ENCODE assay signal across 10 cellular contexts in the genomic region with DNA sequence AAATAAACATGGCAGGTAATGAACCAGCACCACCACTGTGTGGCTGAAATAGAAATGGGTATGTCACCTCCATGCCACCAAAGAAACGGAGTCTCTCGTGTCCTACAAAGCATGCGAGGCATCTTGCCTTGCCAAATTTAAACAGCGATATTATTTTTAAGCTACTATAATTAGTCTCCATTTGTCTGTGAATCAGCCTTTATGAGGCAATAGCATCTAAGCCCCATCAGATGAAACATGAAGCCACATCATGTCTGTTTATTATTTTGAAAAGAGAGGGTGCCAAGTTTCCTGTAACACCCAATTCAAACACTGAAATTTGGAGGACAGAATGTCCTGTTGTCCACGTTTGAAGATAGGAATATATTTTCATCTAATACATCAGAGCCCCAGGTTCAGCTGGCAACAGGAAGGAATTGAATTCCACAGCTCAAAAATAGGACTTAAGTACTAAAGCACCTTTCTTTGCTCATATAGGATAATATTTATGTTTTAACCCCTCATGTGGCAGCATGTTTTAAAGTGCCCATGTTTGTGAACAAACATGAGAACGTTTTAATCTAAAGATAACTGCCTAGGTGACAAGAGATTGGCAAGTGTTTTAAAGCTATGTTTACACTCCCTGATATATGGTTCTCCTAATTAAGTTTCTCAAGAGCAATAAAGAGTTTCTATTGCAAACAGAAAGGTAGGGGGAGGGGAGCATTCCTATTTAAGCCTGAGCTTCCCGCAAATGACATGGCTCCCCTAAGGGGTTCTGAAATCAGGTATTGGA.
DNase-seq lines count a peak whose midpoint lies in the region; ATAC-seq, FAIRE-seq and TF ChIP-seq lines count a peak whose summit lies in the region.
"Had no signal": no experiment of that assay in that cellular context is flagged by ENCODE, and none has a peak within 500 bp of the region (broad histone marks: within the 10 kb centered on the region; RNA-seq: fewer than 3 reads in every experiment).

No MANE protein-coding gene starts in this region.

- H3K4me1 ChIP-seq in astrocyte (ENCODE audit: insufficient read depth, low read length) (no peaks in the 10 kb centered on the region), small intestine (ENCODE audit: control insufficient read depth in 2 of 2, insufficient read depth in 1 of 2, low read depth in 1 of 2, low read length in 1 of 2) (peaks cover 10 to 11% of the 10 kb centered on the region in 2 donors)

- intact Hi-C loops in left ventricle myocardium superior (cut with micrococcal nuclease) (no loop called here), posterior vena cava (cut with DNase I) (no loop called here)

- no peaks in the 10 kb centered on the region for H3K36me3 ChIP-seq in astrocyte (ENCODE audit: insufficient read depth, low read length)
- H3K36me3 ChIP-seq in small intestine (ENCODE audit: control insufficient read depth in 2 of 2, insufficient read depth in 2 of 2, low read length in 2 of 2), result no peaks in the 10 kb centered on the region

- H3K27me3 ChIP-seq in astrocyte (ENCODE audit: insufficient read depth, low read length), result no peaks in the 10 kb centered on the region
- no peaks in the 10 kb centered on the region for H3K27me3 ChIP-seq in small intestine (ENCODE audit: control insufficient read depth in 2 of 2, insufficient read depth in 2 of 2, low read length in 2 of 2)

- no peaks in the 10 kb centered on the region for H3K27me3 Mint-ChIP-seq in astrocyte (ENCODE audit: low read depth, unreplicated experiment)

- no peaks in the 10 kb centered on the region for H3K36me3 Mint-ChIP-seq in astrocyte (ENCODE audit: low read depth, unreplicated experiment)

- H3K27ac ChIP-seq in astrocyte (ENCODE audit: low read depth, low read length) (no peak overlapping the region), small intestine (ENCODE audit: low read depth in 1 of 2, low read length in 1 of 2) (peak overlapping the region in 1 of 2 donors; percentile 90)

- H3K79me2 ChIP-seq in astrocyte (ENCODE audit: insufficient read depth, low read length), result no peaks in the 10 kb centered on the region

- ATAC-seq in left ventricle myocardium superior (peak; percentile 78), GM18517 (IDR thresholded peaks at IDR 0.05; ENCODE audit: unreplicated experiment) (no peak)

- WGBS in small intestine, 3 donors, result 7 to 27% (median 19%) methylated on average over 7 of the region's 7 CpGs

- H3K9me3 ChIP-seq in astrocyte (ENCODE audit: insufficient read depth, low read depth, low read length) (no peaks in the 10 kb centered on the region), small intestine (ENCODE audit: control insufficient read depth, low read depth) (no peaks in the 10 kb centered on the region)

- H2AFZ ChIP-seq in astrocyte (ENCODE audit: low read depth, low read length), result no peak overlapping the region

- H3K27ac Mint-ChIP-seq in astrocyte (ENCODE audit: unreplicated experiment), result peak overlapping the region; percentile 19

- H3K9ac ChIP-seq in astrocyte (ENCODE audit: low read length), result no peak overlapping the region

- POLR2A ChIA-PET in HEK293T (lab: Yijun Ruan, JAX), result no interaction called here

- CTCF ChIA-PET in HEK293T (lab: Yijun Ruan, JAX), result no interaction called here

- H3K4me3 ChIP-seq in astrocyte (ENCODE audit: insufficient read depth, low read depth, low read length) (no peak overlapping the region), small intestine (ENCODE audit: low read depth in 1 of 2, low read length in 2 of 2) (no peak overlapping the region)

- no peak overlapping the region for H3K4me2 ChIP-seq in astrocyte (ENCODE audit: low read length)

- H3K9me3 Mint-ChIP-seq in astrocyte (ENCODE audit: unreplicated experiment), result peaks cover 1% of the 10 kb centered on the region

- TF ChIP-seq CTCF in astrocyte (IDR thresholded peaks at IDR 0.05; ENCODE audit: insufficient read depth, low read depth, low read length), result no peak

- DNase-seq in HEK293T (ENCODE audit: extremely low spot score) (no peak), astrocyte (ENCODE audit: low read depth) (peak; percentile 56), left ventricle myocardium superior (no peak), small intestine (peak; percentile 70), posterior vena cava (ENCODE audit: low spot score) (no peak), GOT3 (lab: John Stamatoyannopoulos, UW) (no peak), mesenteric fat pad (ENCODE audit: low spot score) (no peak)
- DNase-seq: activated effector memory CD4-positive, alpha-beta T cell treated with anti-CD3 and anti-CD28 coated beads, Interleukin-2, amount 50 U/mL, for 16 hours had no signal

- no peak for FAIRE-seq in astrocyte (lab: Jason Lieb, UNC)
- FAIRE-seq in small intestine (lab: Jason Lieb, UNC), result no peak
- FAIRE-seq: islet of Langerhans had no signal

- H3K4me3 Mint-ChIP-seq in astrocyte (ENCODE audit: unreplicated experiment), result no peak overlapping the region

- no peaks in the 10 kb centered on the region for H4K20me1 ChIP-seq in astrocyte (ENCODE audit: insufficient read depth, low read length)

- H3K4me1 Mint-ChIP-seq in astrocyte (ENCODE audit: low read depth, unreplicated experiment), result peaks cover 17% of the 10 kb centered on the region

TF ChIP-seq in HEK293T, 16 proteins besides CTCF, POLR2A, EP300 and RAD21:
- TF ChIP-seq PKNOX1 (IDR thresholded peaks at IDR 0.05) (peak; percentile 76), ELF4 (IDR thresholded peaks at IDR 0.05) (no peak)

Comparison
In these comparisons a context has a peak if more than half of its experiments do, and no peak if none do; other contexts are left out.
1. DNase-seq: peak in astrocyte (single experiment) and small intestine (single experiment); none in HEK293T (single experiment), left ventricle myocardium superior (single experiment), posterior vena cava (single experiment), GOT3 (single experiment) and mesenteric fat pad (single experiment).